Comparison of ENCODE assay signal across 12 cellular contexts in genomic region chr21:43188712-43189151, GRCh38. TPM values are rescaled to one million over a fixed set of nuclear protein-coding genes. Genes with fewer than 3 reads are reported as not detected.
DNase-seq lines count a peak whose midpoint lies in the region; ATAC-seq and TF ChIP-seq lines count a peak whose summit lies in the region.
"Had no signal": no experiment of that assay in that cellular context is flagged by ENCODE, and none has a peak within 500 bp of the region (broad histone marks: within the 10 kb centered on the region; RNA-seq: fewer than 3 reads in every experiment).

No MANE protein-coding gene starts in this region.

- H4K20me1 ChIP-seq in OCI-LY3 (ENCODE audit: insufficient read depth, low read length), result no peaks in the 10 kb centered on the region

- H3K4me3 ChIP-seq in OCI-LY3 (ENCODE audit: low read length) (no peak overlapping the region), gastroesophageal sphincter (no peak overlapping the region)

- TF ChIP-seq EP300 in gastroesophageal sphincter (IDR thresholded peaks at IDR 0.05), result no peak

- H3K27me3 Mint-ChIP-seq in progenitor cell of endocrine pancreas, result peaks cover 31% of the 10 kb centered on the region
- H3K27me3 Mint-ChIP-seq in activated CD8-positive, alpha-beta T cell treated with anti-CD3 and anti-CD28 coated beads, Interleukin-2, amount 10 ng/mL, durations not matched to agents 7 days and 5 days (ENCODE audit: low read depth), result peaks cover 3% of the 10 kb centered on the region

- H3K9ac ChIP-seq in OCI-LY3 (ENCODE audit: low read length), result no peak overlapping the region

- POLR2A ChIA-PET in GM10248 (lab: Yijun Ruan, JAX), result no interaction called here
- POLR2A ChIA-PET in activated CD8-positive, alpha-beta T cell treated with anti-CD3 and anti-CD28 coated beads, Interleukin-2, amount 10 ng/mL, durations not matched to agents 7 days and 5 days (lab: Charles Lee), result no interaction called here

- H3K36me3 ChIP-seq in OCI-LY3 (replicated peaks; ENCODE audit: low read depth, low read length), result no peaks in the 10 kb centered on the region
- no peaks in the 10 kb centered on the region for H3K36me3 ChIP-seq in gastroesophageal sphincter

- H2AFZ ChIP-seq in OCI-LY3 (ENCODE audit: low read depth, low read length), result no peak overlapping the region; the same call in 1 of the 2 replicates

- peak; percentile 31 for DNase-seq in D341Med (ENCODE audit: low spot score)
- DNase-seq in progenitor cell of endocrine pancreas (ENCODE audit: low spot score, unreplicated experiment), result peak; percentile 2
- no peak for DNase-seq in GM10248 (ENCODE audit: extremely low spot score)
- no peak for DNase-seq in activated CD8-positive, alpha-beta T cell treated with anti-CD3 and anti-CD28 coated beads, Interleukin-2, amount 10 ng/mL, durations not matched to agents 7 days and 5 days
- DNase-seq in COLO668 (lab: John Stamatoyannopoulos, UW; ENCODE audit: unreplicated experiment), result no peak
- DNase-seq: activated CD4-positive, alpha-beta T cell treated with anti-CD3 and anti-CD28 coated beads, Interleukin-2, amount 50 U/mL, for 1 hour; Calu3; stimulated activated CD4-positive, alpha-beta T cell treated with anti-CD3 and anti-CD28 coated beads, Interleukin-15, amount 100 ng/mL, for 24 hours had no signal

- H3K79me2 ChIP-seq in OCI-LY3 (ENCODE audit: low read length), result no peaks in the 10 kb centered on the region

- H3K4me1 ChIP-seq in OCI-LY3 (ENCODE audit: low read length) (peaks cover 18% of the 10 kb centered on the region), gastroesophageal sphincter (peaks cover 0 to 17% (median 0%) of the 10 kb centered on the region in 3 donors)

- H3K9me3 Mint-ChIP-seq in progenitor cell of endocrine pancreas (ENCODE audit: low read depth), result no peaks in the 10 kb centered on the region
- H3K9me3 Mint-ChIP-seq in activated CD8-positive, alpha-beta T cell treated with anti-CD3 and anti-CD28 coated beads, Interleukin-2, amount 10 ng/mL, durations not matched to agents 7 days and 5 days (ENCODE audit: insufficient read depth), result no peaks in the 10 kb centered on the region

- H3K27ac ChIP-seq in OCI-LY3 (ENCODE audit: low read length) (no peak overlapping the region), gastroesophageal sphincter (peak overlapping the region in 1 of 4 donors; percentile 43)

- no peaks in the 10 kb centered on the region; the same call in 1 of the 2 replicates for H3K27me3 ChIP-seq in OCI-LY3 (ENCODE audit: low read depth, low read length)
- H3K27me3 ChIP-seq in gastroesophageal sphincter, result peaks cover 10% of the 10 kb centered on the region

- H3K4me2 ChIP-seq in OCI-LY3 (ENCODE audit: low read length), result peak overlapping the region; percentile 20

- TF ChIP-seq CTCF in OCI-LY3 (IDR thresholded peaks at IDR 0.05; ENCODE audit: low read depth, low read length) (no peak), gastroesophageal sphincter (IDR thresholded peaks at IDR 0.05) (no peak), progenitor cell of endocrine pancreas (IDR thresholded peaks at IDR 0.05; ENCODE audit: unreplicated experiment) (no peak), GM10248 (IDR thresholded peaks at IDR 0.05; ENCODE audit: control extremely low read depth, extremely low read depth, low read depth, missing control alignments) (no peak)

- peak; percentile 87 for ATAC-seq in gastroesophageal sphincter
- ATAC-seq in activated CD8-positive, alpha-beta T cell treated with anti-CD3 and anti-CD28 coated beads, Interleukin-2, amount 10 ng/mL, durations not matched to agents 7 days and 5 days, result no peak
- ATAC-seq in HG03571 (IDR thresholded peaks at IDR 0.05; ENCODE audit: unreplicated experiment), result no peak

- H3K9me3 ChIP-seq in OCI-LY3 (ENCODE audit: insufficient read depth, low read length), result no peaks in the 10 kb centered on the region
- H3K9me3 ChIP-seq in gastroesophageal sphincter, result no peaks in the 10 kb centered on the region

- no peaks in the 10 kb centered on the region for H3K36me3 Mint-ChIP-seq in progenitor cell of endocrine pancreas (ENCODE audit: insufficient read depth)
- no peaks in the 10 kb centered on the region for H3K36me3 Mint-ChIP-seq in activated CD8-positive, alpha-beta T cell treated with anti-CD3 and anti-CD28 coated beads, Interleukin-2, amount 10 ng/mL, durations not matched to agents 7 days and 5 days (ENCODE audit: low read depth)

- no peak overlapping the region for H3K27ac Mint-ChIP-seq in progenitor cell of endocrine pancreas
- H3K27ac Mint-ChIP-seq in activated CD8-positive, alpha-beta T cell treated with anti-CD3 and anti-CD28 coated beads, Interleukin-2, amount 10 ng/mL, durations not matched to agents 7 days and 5 days, result no peak overlapping the region

- WGBS in gastroesophageal sphincter (ENCODE audit: low coverage in 1 of 2), 2 donors, result 23 to 29% methylated on average over 5 to 8 of the region's 12 CpGs

- H3K4me1 Mint-ChIP-seq in progenitor cell of endocrine pancreas (ENCODE audit: low read depth), result no peaks in the 10 kb centered on the region
- H3K4me1 Mint-ChIP-seq in activated CD8-positive, alpha-beta T cell treated with anti-CD3 and anti-CD28 coated beads, Interleukin-2, amount 10 ng/mL, durations not matched to agents 7 days and 5 days (ENCODE audit: low read depth), result peaks cover 11% of the 10 kb centered on the region

- CTCF ChIA-PET in GM10248 (lab: Yijun Ruan, JAX), result no interaction called here
- CTCF ChIA-PET in activated CD8-positive, alpha-beta T cell treated with anti-CD3 and anti-CD28 coated beads, Interleukin-2, amount 10 ng/mL, durations not matched to agents 7 days and 5 days (lab: Charles Lee), result interaction anchor here (1.5 kb wide), 1 partner anchor 15 kb away, joined by 3 read pairs; no protein-coding TSS in a partner anchor

- no peak for TF ChIP-seq POLR2A in gastroesophageal sphincter (IDR thresholded peaks at IDR 0.05)

- no peak overlapping the region for H3K4me3 Mint-ChIP-seq in progenitor cell of endocrine pancreas (ENCODE audit: low read depth)
- no peak overlapping the region for H3K4me3 Mint-ChIP-seq in activated CD8-positive, alpha-beta T cell treated with anti-CD3 and anti-CD28 coated beads, Interleukin-2, amount 10 ng/mL, durations not matched to agents 7 days and 5 days

RNA-seq across cellular contexts. Expression of gene CRYAA, which starts 19.9 kb away (rescaled TPM):
- total RNA-seq in gastroesophageal sphincter (not detected), progenitor cell of endocrine pancreas (not detected in 2 replicates)
- not detected for total RNA-seq in activated CD8-positive, alpha-beta T cell treated with anti-CD3 and anti-CD28 coated beads, Interleukin-2, amount 10 ng/mL, durations not matched to agents 7 days and 5 days
- total RNA-seq: Calu3, subcutaneous adipose tissue had no signal

Comparison
In these comparisons a context has a peak if more than half of its experiments do, and no peak if none do; other contexts are left out.
1. DNase-seq: peak in D341Med (single experiment) and progenitor cell of endocrine pancreas (single experiment); none in GM10248 (single experiment), activated CD8-positive, alpha-beta T cell treated with anti-CD3 and anti-CD28 coated beads, Interleukin-2, amount 10 ng/mL, durations not matched to agents 7 days and 5 days (single experiment) and COLO668 (single experiment).